Comparison of ENCODE assay signal across 1 cellular context in genomic region chr1:2412773-2413494, GRCh38.
TF ChIP-seq lines count a peak whose summit lies in the region.

No MANE protein-coding gene starts in this region.

TF ChIP-seq in K562, 482 proteins besides CTCF, POLR2A, EP300 and RAD21 (continued from another document and continues in another):
- peak; percentile 95 for TF ChIP-seq MGA (IDR thresholded peaks at IDR 0.05)
- TF ChIP-seq CREB5 (CRISPR knock-in tag; IDR thresholded peaks at IDR 0.05) = no peak
- no peak; a peak in 1 of 4 replicates for TF ChIP-seq SIN3A (IDR thresholded peaks at IDR 0.05; ENCODE audit: borderline replicate concordance in 2 of 2, control insufficient read depth in 1 of 2, low read depth in 2 of 2, low read length in 2 of 2)
- TF ChIP-seq FOXA3 (CRISPR knock-in tag; conservative IDR thresholded peaks at IDR 0.05 in 1 of 2, IDR thresholded peaks at IDR 0.05 in 1 of 2) = peak in 1 of 2 experiments; percentile 80; a peak in 1 of 4 replicates
- no peak for TF ChIP-seq CREM (IDR thresholded peaks at IDR 0.05; ENCODE audit: low read depth)
- TF ChIP-seq TRIM28 (IDR thresholded peaks at IDR 0.05) = 0 out of 2 replicates have a peak, but pooled peaks have one; percentile 35
- 0 out of 2 replicates have a peak, but pooled peaks have one; percentile 20 for TF ChIP-seq GATAD2A (IDR thresholded peaks at IDR 0.05)
- no peak for TF ChIP-seq ZNF398 (CRISPR knock-in tag; IDR thresholded peaks at IDR 0.05)
- TF ChIP-seq HDAC8 (tag; IDR thresholded peaks at IDR 0.05) = no peak
- TF ChIP-seq ZNF140 (CRISPR knock-in tag; IDR thresholded peaks at IDR 0.05) = no peak
- TF ChIP-seq POLR2G (IDR thresholded peaks at IDR 0.05; ENCODE audit: low read depth, low read length) = peak; percentile 77
- no peak for TF ChIP-seq DPF2 (IDR thresholded peaks at IDR 0.05)
- peak in 1 of 3 experiments; percentile 27 for TF ChIP-seq YY1 (IDR thresholded peaks at IDR 0.05; ENCODE audit: borderline replicate concordance in 1 of 3, control insufficient read depth in 1 of 3, extremely low read depth in 1 of 3, insufficient read depth in 3 of 3, insufficient read length in 1 of 3, insufficient replicate concordance in 2 of 3, low read depth in 1 of 3, low read length in 2 of 3)
- TF ChIP-seq ZNF354B (CRISPR knock-in tag; IDR thresholded peaks at IDR 0.05) = no peak
- no peak for TF ChIP-seq BDP1 (IDR thresholded peaks at IDR 0.05; ENCODE audit: insufficient read depth, insufficient read length)
- peak; percentile 3; the same call in 1 of the 2 replicates for TF ChIP-seq CREB3L1 (IDR thresholded peaks at IDR 0.05; ENCODE audit: borderline replicate concordance, low read depth)
- TF ChIP-seq PML (IDR thresholded peaks at IDR 0.05; ENCODE audit: low read length) = no peak
- TF ChIP-seq ELK3 (CRISPR knock-in tag; IDR thresholded peaks at IDR 0.05) = no peak
- TF ChIP-seq ARID3B (CRISPR knock-in tag; IDR thresholded peaks at IDR 0.05; ENCODE audit: borderline replicate concordance) = 0 out of 2 replicates have a peak, but pooled peaks have one; percentile 55
- TF ChIP-seq ZNF253 (CRISPR knock-in tag; conservative IDR thresholded peaks at IDR 0.05) = no peak
- TF ChIP-seq TBP (optimal IDR thresholded peaks at IDR 0.05; ENCODE audit: low read depth, low read length) = peak; percentile 25
- no peak for TF ChIP-seq ZNF197 (CRISPR knock-in tag; IDR thresholded peaks at IDR 0.05; ENCODE audit: low read depth)
- peak; percentile 59; the same call in 1 of the 2 replicates for TF ChIP-seq ZNF511 (CRISPR knock-in tag; IDR thresholded peaks at IDR 0.05)
- no peak for TF ChIP-seq ZNF584 (CRISPR knock-in tag; IDR thresholded peaks at IDR 0.05; ENCODE audit: low read depth)
- no peak for TF ChIP-seq ZNF445 (CRISPR knock-in tag; IDR thresholded peaks at IDR 0.05; ENCODE audit: low read depth)
- TF ChIP-seq HDAC1 (IDR thresholded peaks at IDR 0.05) = peak in 1 of 2 experiments; percentile 46; a peak in 1 of 4 replicates
- TF ChIP-seq BHLHE40 (IDR thresholded peaks at IDR 0.05; ENCODE audit: low read length) = 0 out of 2 replicates have a peak, but pooled peaks have one; percentile 1
- TF ChIP-seq ZNF639 (CRISPR knock-in tag; conservative IDR thresholded peaks at IDR 0.05 in 1 of 2, IDR thresholded peaks at IDR 0.05 in 1 of 2) = peak in 1 of 2 experiments; percentile 77; a peak in 2 of 4 replicates
- TF ChIP-seq MIER1 (IDR thresholded peaks at IDR 0.05; ENCODE audit: low read depth) = no peak
- TF ChIP-seq RBM22 (IDR thresholded peaks at IDR 0.05; ENCODE audit: low read depth, low read length, poor library complexity, severe bottlenecking) = no peak
- TF ChIP-seq KDM5B (IDR thresholded peaks at IDR 0.05; ENCODE audit: insufficient replicate concordance, low read depth, low read length) = peak; percentile 76
- TF ChIP-seq NFXL1 (CRISPR knock-in tag; IDR thresholded peaks at IDR 0.05) = no peak
- TF ChIP-seq SAFB (IDR thresholded peaks at IDR 0.05; ENCODE audit: borderline replicate concordance, low read depth, low read length) = peak; percentile 81
- TF ChIP-seq ZNF232 (CRISPR knock-in tag; IDR thresholded peaks at IDR 0.05) = 0 out of 2 replicates have a peak, but pooled peaks have one; percentile 22
- 0 out of 2 replicates have a peak, but pooled peaks have one; percentile 27 for TF ChIP-seq ZNF12 (CRISPR knock-in tag; IDR thresholded peaks at IDR 0.05)
- no peak for TF ChIP-seq HMBOX1 (IDR thresholded peaks at IDR 0.05)
